Comparison of ENCODE assay signal across 8 cellular contexts in the genomic region with DNA sequence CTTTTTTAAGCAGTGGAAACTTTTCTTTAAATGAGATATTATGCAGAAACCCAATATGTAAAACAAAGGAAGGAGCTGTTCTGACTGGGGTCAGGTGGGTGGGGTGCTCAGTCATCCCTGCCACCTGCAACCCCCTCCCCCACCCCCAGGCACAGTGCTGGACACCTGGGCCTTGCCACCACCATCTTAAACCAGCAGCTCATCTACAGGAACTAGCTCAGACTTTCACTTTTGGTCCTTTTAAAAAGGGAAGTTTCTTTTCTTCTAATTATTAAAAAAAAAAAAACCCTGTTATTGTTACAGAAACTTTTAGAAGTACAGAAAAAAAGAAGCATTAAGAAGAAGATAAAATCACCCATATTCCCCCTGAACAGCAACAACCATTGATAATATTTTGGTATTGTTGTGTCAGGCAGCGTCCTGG. TPM values are rescaled to one million over a fixed set of nuclear protein-coding genes. Genes with fewer than 3 reads are reported as not detected.
A peak's percentile ranks its signal among the peaks of the same experiment; 100 is the strongest.
DNase-seq lines count a peak whose midpoint lies in the region; ATAC-seq and TF ChIP-seq lines count a peak whose summit lies in the region.

No MANE protein-coding gene starts in this region.

- H3K36me3 Mint-ChIP-seq in T-helper 2 cell treated with Interferon-gamma antibody and Interleukin-4, amounts not matched to agents 5 μg/mL and 100 μg/mL, for 36 hours (ENCODE audit: low read depth), result peaks cover 66% of the 10 kb centered on the region
- H3K36me3 Mint-ChIP-seq in chondrocyte (ENCODE audit: low read depth), result no peaks in the 10 kb centered on the region

- no peaks in the 10 kb centered on the region for H3K9me3 Mint-ChIP-seq in T-helper 2 cell treated with Interferon-gamma antibody and Interleukin-4, amounts not matched to agents 5 μg/mL and 100 μg/mL, for 36 hours
- peaks cover 2% of the 10 kb centered on the region for H3K9me3 Mint-ChIP-seq in chondrocyte (ENCODE audit: low read depth)

- H3K27ac Mint-ChIP-seq in T-helper 2 cell treated with Interferon-gamma antibody and Interleukin-4, amounts not matched to agents 5 μg/mL and 100 μg/mL, for 36 hours, result peak overlapping the region; percentile 89
- H3K27ac Mint-ChIP-seq in chondrocyte (ENCODE audit: unreplicated experiment), result no peak overlapping the region

- intact Hi-C loops in Right ventricle myocardium superior (cut with DNase I), result no loop called here

- no peaks in the 10 kb centered on the region for H3K27me3 Mint-ChIP-seq in T-helper 2 cell treated with Interferon-gamma antibody and Interleukin-4, amounts not matched to agents 5 μg/mL and 100 μg/mL, for 36 hours (ENCODE audit: low read depth)
- H3K27me3 Mint-ChIP-seq in chondrocyte (ENCODE audit: low read depth), result peaks cover 44% of the 10 kb centered on the region

- DNase-seq in T-helper 2 cell treated with Interferon-gamma antibody and Interleukin-4, amounts not matched to agents 5 μg/mL and 100 μg/mL, for 36 hours (ENCODE audit: low spot score), result no peak
- no peak for DNase-seq in chondrocyte (ENCODE audit: low spot score)
- no peak for DNase-seq in middle frontal gyrus (ENCODE audit: extremely low spot score, low spot score)
- DNase-seq in NCI-H1417 treated with DMSO at 0.1 percent for 48 hours (lab: John Stamatoyannopoulos, UW), result no peak
- DNase-seq in Right ventricle myocardium superior, result no peak

- peaks cover 64% of the 10 kb centered on the region for H3K4me1 Mint-ChIP-seq in T-helper 2 cell treated with Interferon-gamma antibody and Interleukin-4, amounts not matched to agents 5 μg/mL and 100 μg/mL, for 36 hours (ENCODE audit: low read depth)
- H3K4me1 Mint-ChIP-seq in chondrocyte (ENCODE audit: low read depth), result no peaks in the 10 kb centered on the region

- ATAC-seq in GM18907 (IDR thresholded peaks at IDR 0.05; ENCODE audit: unreplicated experiment), result peak; percentile 73
- ATAC-seq in HG02981 (IDR thresholded peaks at IDR 0.05; ENCODE audit: unreplicated experiment), result peak; percentile 83
- peak; percentile 78 for ATAC-seq in esophagus mucosa
- ATAC-seq in Right ventricle myocardium superior (ENCODE audit: poor library complexity), result no peak

- TF ChIP-seq CTCF in chondrocyte (IDR thresholded peaks at IDR 0.05), result no peak

- peak overlapping the region; percentile 58 for H3K4me3 Mint-ChIP-seq in T-helper 2 cell treated with Interferon-gamma antibody and Interleukin-4, amounts not matched to agents 5 μg/mL and 100 μg/mL, for 36 hours
- H3K4me3 Mint-ChIP-seq in chondrocyte (ENCODE audit: unreplicated experiment), result no peak overlapping the region

RNA-seq across cellular contexts. Expression of gene PPP1R16B, which starts 37.1 kb away (rescaled TPM):
- 2.3 TPM for total RNA-seq in esophagus mucosa
- not detected in 3 replicates for total RNA-seq in chondrocyte
- total RNA-seq in Right ventricle myocardium superior, result 6.8 TPM
